8 cellular contexts compared by ENCODE assay signal in the genomic region with DNA sequence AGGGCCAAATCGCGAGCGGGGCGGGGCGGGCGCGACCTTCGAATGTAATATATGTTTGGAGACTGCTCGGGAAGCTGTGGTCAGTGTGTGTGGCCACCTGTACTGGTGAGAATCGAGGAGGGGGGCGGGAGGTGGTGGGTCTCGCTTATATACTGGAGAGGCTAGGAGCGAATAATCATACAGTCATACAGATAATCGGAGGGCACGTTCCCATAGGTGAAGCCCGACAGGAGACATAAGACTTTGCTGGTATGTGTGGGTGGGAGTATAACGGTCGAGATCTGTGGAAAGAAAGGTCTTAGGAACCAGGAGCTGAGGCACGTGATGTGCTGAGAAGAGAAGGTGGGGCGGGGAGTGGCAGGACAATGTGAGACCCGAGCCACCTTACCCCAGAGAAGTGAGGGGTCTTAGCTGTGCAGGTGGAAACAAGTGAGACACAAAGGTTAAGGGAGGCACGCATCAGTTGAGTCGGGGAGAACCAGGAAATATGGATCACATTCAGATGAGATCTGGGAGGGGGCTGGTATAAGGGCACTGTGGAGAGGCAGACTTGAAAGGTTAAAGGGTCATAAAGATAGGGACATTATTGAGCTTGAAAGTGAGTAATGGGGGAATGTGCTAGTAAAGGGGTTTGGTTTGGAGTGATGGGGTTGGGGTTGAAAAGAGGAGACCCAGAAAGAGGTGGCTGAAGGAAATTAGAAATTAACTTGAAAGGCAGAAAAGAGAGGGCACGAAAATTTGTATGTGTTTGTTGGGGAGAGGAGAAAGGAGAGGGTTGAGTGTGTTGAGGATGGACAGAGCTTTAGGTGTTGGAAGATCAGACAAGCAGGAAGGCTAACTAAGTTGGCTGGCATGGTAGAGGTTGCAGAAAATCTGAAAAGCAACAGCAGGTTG. TPM values are rescaled to one million over a fixed set of nuclear protein-coding genes. Genes with fewer than 3 reads are reported as not detected.
DNase-seq lines count a peak whose midpoint lies in the region; ATAC-seq and TF ChIP-seq lines count a peak whose summit lies in the region.

No MANE protein-coding gene starts in this region.

- H3K9ac ChIP-seq in BLaER1 (peak overlapping the region; percentile 91), mesenchymal stem cell (ENCODE audit: low read length) (peak overlapping the region; percentile 92)

- H4K8ac ChIP-seq in mesenchymal stem cell (ENCODE audit: low read length), result peak overlapping the region; percentile 66

- peak overlapping the region; percentile 99 for H3K4me2 ChIP-seq in BLaER1
- H3K4me2 ChIP-seq in mesenchymal stem cell (ENCODE audit: low read length, poor library complexity, severe bottlenecking), result peak overlapping the region; percentile 77

- peaks cover 52% of the 10 kb centered on the region for H3K4me1 ChIP-seq in BLaER1
- H3K4me1 ChIP-seq in body of pancreas, result peaks cover 41% of the 10 kb centered on the region
- H3K4me1 ChIP-seq in mesenchymal stem cell (ENCODE audit: control insufficient read depth, insufficient read depth, low read depth, low read length), result peaks cover 15% of the 10 kb centered on the region

- no peaks in the 10 kb centered on the region for H3K27me3 Mint-ChIP-seq in IgD-negative memory B cell

- peak overlapping the region in 1 of 2 experiments; percentile 18 for H3K18ac ChIP-seq in mesenchymal stem cell (ENCODE audit: low read depth in 1 of 2, low read length in 2 of 2)

- H3K79me1 ChIP-seq in mesenchymal stem cell (replicated peaks; ENCODE audit: low read length, poor library complexity, severe bottlenecking), result peaks cover 38% of the 10 kb centered on the region

- H2BK12ac ChIP-seq in mesenchymal stem cell (ENCODE audit: low read length in 2 of 2), result peak overlapping the region in 1 of 2 experiments; percentile 3

- H2BK15ac ChIP-seq in mesenchymal stem cell (ENCODE audit: low read depth, poor library complexity, severe bottlenecking), result no peak overlapping the region

- H3K36me3 ChIP-seq in BLaER1, result peaks cover 45% of the 10 kb centered on the region
- H3K36me3 ChIP-seq in body of pancreas (replicated peaks in 1 of 2; ENCODE audit: insufficient read depth in 1 of 2, low read depth in 2 of 2), result peaks cover 0 to 4% of the 10 kb centered on the region in 2 donors
- peaks cover 37 to 38% of the 10 kb centered on the region in 2 experiments for H3K36me3 ChIP-seq in mesenchymal stem cell (ENCODE audit: control insufficient read depth in 1 of 2, insufficient read depth in 2 of 2, low read depth in 1 of 2, low read length in 2 of 2)

- H3K27me3 ChIP-seq in BLaER1 (no peaks in the 10 kb centered on the region), body of pancreas (no peaks in the 10 kb centered on the region), mesenchymal stem cell (ENCODE audit: control insufficient read depth in 1 of 2, insufficient read depth in 1 of 2, low read length in 2 of 2) (no peaks in the 10 kb centered on the region)

- DNase-seq in body of pancreas, result no peak
- no peak for DNase-seq in mesenchymal stem cell
- no peak for DNase-seq in NCI-H526 (lab: John Stamatoyannopoulos, UW)
- DNase-seq in germinal center (ENCODE audit: low spot score), result no peak

- peaks cover 22 to 50% (median 31%) of the 10 kb centered on the region in 3 donors for H3K4me1 Mint-ChIP-seq in IgD-negative memory B cell

- H3K4me3 Mint-ChIP-seq in IgD-negative memory B cell, result peak overlapping the region; percentile 72 to 95 (median 93)

- peak in 1 of 7 experiments; percentile 4 for TF ChIP-seq CTCF in body of pancreas (IDR thresholded peaks at IDR 0.05)

- H3K36me3 Mint-ChIP-seq in IgD-negative memory B cell, result peaks cover 5% of the 10 kb centered on the region

- peak overlapping the region in 1 of 2 experiments; percentile 43 for H3K4ac ChIP-seq in mesenchymal stem cell (ENCODE audit: low read depth in 1 of 2, low read length in 2 of 2)

- H3K23ac ChIP-seq in mesenchymal stem cell (ENCODE audit: low read length in 2 of 2), result no peak overlapping the region

- H3K4me3 ChIP-seq in BLaER1, result peak overlapping the region; percentile 88
- peak overlapping the region; percentile 24 to 52 for H3K4me3 ChIP-seq in body of pancreas
- peak overlapping the region; percentile 63 to 99 for H3K4me3 ChIP-seq in mesenchymal stem cell (ENCODE audit: insufficient read depth in 1 of 2, low read depth in 1 of 2, low read length in 2 of 2)

- no peak overlapping the region for H2AK5ac ChIP-seq in mesenchymal stem cell (ENCODE audit: low read length, severe bottlenecking)

- intact Hi-C loops in body of pancreas (cut with DNase I), result no loop called here

- H3K9me3 Mint-ChIP-seq in IgD-negative memory B cell, result no peaks in the 10 kb centered on the region

- ATAC-seq in body of pancreas (no peak), GM21367 (IDR thresholded peaks at IDR 0.05; ENCODE audit: unreplicated experiment) (no peak), HG02938 (IDR thresholded peaks at IDR 0.05; ENCODE audit: unreplicated experiment) (no peak)

- H3K27ac Mint-ChIP-seq in IgD-negative memory B cell, result peak overlapping the region; percentile 94 to 99 (median 98)

- peak overlapping the region in 1 of 2 experiments; percentile 5 for H3K14ac ChIP-seq in mesenchymal stem cell (ENCODE audit: low read length in 2 of 2)

- no peak overlapping the region for H4K91ac ChIP-seq in mesenchymal stem cell (ENCODE audit: low read length)

- H2BK5ac ChIP-seq in mesenchymal stem cell (ENCODE audit: low read depth, low read length, poor library complexity, severe bottlenecking), result no peak overlapping the region

- no peak overlapping the region for H2AFZ ChIP-seq in mesenchymal stem cell (ENCODE audit: low read depth, low read length)

- 3 to 4% methylated on average over 15 to 24 of the region's 24 CpGs for WGBS in body of pancreas, 2 donors
- 5% methylated on average over 24 of the region's 24 CpGs for WGBS in mesenchymal stem cell

- TF ChIP-seq POLR2A in body of pancreas (IDR thresholded peaks at IDR 0.05), result no peak

- no peak overlapping the region for H2BK120ac ChIP-seq in mesenchymal stem cell (ENCODE audit: low read depth, low read length)

- no peaks in the 10 kb centered on the region for H3K9me3 ChIP-seq in BLaER1
- H3K9me3 ChIP-seq in body of pancreas, result no peaks in the 10 kb centered on the region
- no peaks in the 10 kb centered on the region for H3K9me3 ChIP-seq in mesenchymal stem cell (ENCODE audit: control insufficient read depth, low read length)

- no peaks in the 10 kb centered on the region for H4K20me1 ChIP-seq in BLaER1

- peak overlapping the region; percentile 83 for H3K27ac ChIP-seq in BLaER1
- H3K27ac ChIP-seq in body of pancreas, result peak overlapping the region; percentile 81 to 94 (median 85)
- peak overlapping the region; percentile 28 for H3K27ac ChIP-seq in mesenchymal stem cell (ENCODE audit: low read length, poor library complexity, severe bottlenecking)

RNA-seq across cellular contexts. Expression of a gene that starts 0.6 kb away (rescaled TPM):
- 88.8 TPM for polyA plus RNA-seq in IgD-negative memory B cell
- 10 to 100 TPM; 34.0 to 62.0 TPM for total RNA-seq in body of pancreas
- polyA plus RNA-seq in mesenchymal stem cell (2013, experiment 1 of 2), result 45.5 TPM
- 46.5 TPM for polyA plus RNA-seq in mesenchymal stem cell (2013, experiment 2 of 2)

RNA-seq across cellular contexts. Expression of a gene that starts 2.9 kb away (rescaled TPM):
- polyA plus RNA-seq in IgD-negative memory B cell, result 17.2 TPM
- 10 to 100 TPM; 13.2 to 16.1 TPM for total RNA-seq in body of pancreas
- 85.8 TPM for polyA plus RNA-seq in mesenchymal stem cell (2013, experiment 1 of 2)
- polyA plus RNA-seq in mesenchymal stem cell (2013, experiment 2 of 2), result 83.8 TPM

RNA-seq across cellular contexts. Expression of a gene that starts 5.3 kb away (rescaled TPM):
- 0.58 TPM for polyA plus RNA-seq in IgD-negative memory B cell
- total RNA-seq in body of pancreas, result 1 to 10 TPM; 3.0 to 4.9 TPM
- 6.5 TPM for polyA plus RNA-seq in mesenchymal stem cell (2013, experiment 1 of 2)
- polyA plus RNA-seq in mesenchymal stem cell (2013, experiment 2 of 2), result 6.1 TPM

RNA-seq across cellular contexts. Expression of a gene that starts 11.2 kb away (rescaled TPM):
- 3.3 TPM for polyA plus RNA-seq in IgD-negative memory B cell
- total RNA-seq in body of pancreas, result 10 to 100 TPM; 28.8 to 31.3 TPM
- polyA plus RNA-seq in mesenchymal stem cell (2013, experiment 1 of 2), result 81.5 TPM
- polyA plus RNA-seq in mesenchymal stem cell (2013, experiment 2 of 2), result 78.7 TPM

RNA-seq across cellular contexts. Expression of a gene that starts 13.6 kb away (rescaled TPM):
- 156 TPM for polyA plus RNA-seq in IgD-negative memory B cell
- total RNA-seq in body of pancreas, result 1 to 10 TPM; 1.3 to 6.0 TPM
- polyA plus RNA-seq in mesenchymal stem cell (2013, experiment 1 of 2), result 15.7 TPM
- 14.7 TPM for polyA plus RNA-seq in mesenchymal stem cell (2013, experiment 2 of 2)

Comparison
In these comparisons a context has a peak if more than half of its experiments do, and no peak if none do; other contexts are left out.
1. H3K27ac ChIP-seq: peak in every context shown above with its lines; median percentile 85 in body of pancreas; 83 in BLaER1; 28 in mesenchymal stem cell.
2. H3K4me3 ChIP-seq: peak in every context shown above with its lines; median percentile 88 in BLaER1; 81 in mesenchymal stem cell; 38 in body of pancreas.